ENCODE assay signal across 10 cellular contexts in the genomic region with DNA sequence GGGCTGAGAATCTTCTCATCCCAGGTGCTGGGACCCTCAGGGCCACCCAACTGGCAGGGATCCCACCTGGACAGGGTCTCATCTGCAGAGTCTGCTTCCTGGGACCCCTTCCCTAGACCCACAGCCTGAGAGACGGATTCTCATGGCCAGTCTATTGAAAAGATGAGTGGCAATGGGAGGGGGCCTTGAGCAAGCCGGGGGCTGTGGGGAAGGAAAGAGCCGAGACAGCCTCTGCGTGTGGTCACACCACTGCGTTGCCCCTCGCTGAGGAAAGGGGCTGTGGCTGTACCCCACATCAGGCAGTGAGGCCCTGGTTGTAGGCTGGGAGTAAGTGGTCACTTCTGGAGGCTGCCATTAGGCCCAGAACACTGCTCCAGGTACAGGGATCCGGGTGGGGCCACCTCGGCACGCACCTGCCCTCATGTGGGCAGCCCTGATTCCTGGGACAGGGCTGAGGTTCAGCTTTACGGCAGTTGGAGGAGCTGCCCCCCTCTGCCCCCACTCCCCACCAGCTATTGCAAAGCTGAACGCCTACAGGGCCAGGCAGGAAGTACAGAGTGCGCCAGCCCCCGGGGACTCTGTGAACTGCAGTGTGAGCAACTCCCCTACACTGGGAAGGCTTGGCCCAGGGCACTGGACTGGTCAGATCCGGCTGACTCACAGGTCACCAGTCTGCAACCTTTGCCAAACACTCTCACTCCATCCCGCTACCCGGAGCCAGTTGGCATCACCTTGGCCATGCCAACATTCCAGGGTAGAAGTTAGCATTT.
DNase-seq lines count a peak whose midpoint lies in the region; ATAC-seq and TF ChIP-seq lines count a peak whose summit lies in the region.
"Had no signal": no experiment of that assay in that cellular context is flagged by ENCODE, and none has a peak within 500 bp of the region (broad histone marks: within the 10 kb centered on the region; RNA-seq: fewer than 3 reads in every experiment).

No MANE protein-coding gene starts in this region.

- TF ChIP-seq CTCF in fibroblast of the aortic adventitia (IDR thresholded peaks at IDR 0.05; ENCODE audit: insufficient read depth, low read length) = peak; percentile 37

- H3K36me3 Mint-ChIP-seq in stimulated activated effector memory CD8-positive, alpha-beta T cell treated with anti-CD3 and anti-CD28 coated beads, Interleukin-12 subunit alpha, Interleukin-12 subunit beta, amount 100 ng/mL, for 72 hours = no peaks in the 10 kb centered on the region

- H3K4me1 Mint-ChIP-seq in stimulated activated effector memory CD8-positive, alpha-beta T cell treated with anti-CD3 and anti-CD28 coated beads, Interleukin-12 subunit alpha, Interleukin-12 subunit beta, amount 100 ng/mL, for 72 hours = no peaks in the 10 kb centered on the region

- peak overlapping the region; percentile 13 for H3K27ac Mint-ChIP-seq in stimulated activated effector memory CD8-positive, alpha-beta T cell treated with anti-CD3 and anti-CD28 coated beads, Interleukin-12 subunit alpha, Interleukin-12 subunit beta, amount 100 ng/mL, for 72 hours

- DNase-seq in ELR (ENCODE audit: low read depth) (peak; percentile 73), RPMI8226 (peak; percentile 34), fibroblast of the aortic adventitia (ENCODE audit: low read depth) (peak; percentile 60), GDM1 (lab: John Stamatoyannopoulos, UW) (no peak), HuH-7 (ENCODE audit: low spot score) (no peak)
- no peak for DNase-seq in stimulated activated effector memory CD8-positive, alpha-beta T cell treated with anti-CD3 and anti-CD28 coated beads, Interleukin-12 subunit alpha, Interleukin-12 subunit beta, amount 100 ng/mL, for 72 hours (ENCODE audit: low spot score in 2 of 2)
- DNase-seq: NCI-H446 treated with DMSO at 0.1 percent for 48 hours; stimulated activated CD4-positive, alpha-beta T cell treated with anti-CD3 and anti-CD28 coated beads, Interleukin-12 subunit alpha, Interleukin-12 subunit beta, amount 100 ng/mL, for 4 hours had no signal

- H3K9me3 Mint-ChIP-seq in stimulated activated effector memory CD8-positive, alpha-beta T cell treated with anti-CD3 and anti-CD28 coated beads, Interleukin-12 subunit alpha, Interleukin-12 subunit beta, amount 100 ng/mL, for 72 hours = no peaks in the 10 kb centered on the region

- H3K4me3 ChIP-seq in fibroblast of the aortic adventitia (ENCODE audit: low read depth, low read length) = no peak overlapping the region

- no peak for ATAC-seq in stimulated activated effector memory CD8-positive, alpha-beta T cell treated with anti-CD3 and anti-CD28 coated beads, Interleukin-12 subunit alpha, Interleukin-12 subunit beta, amount 100 ng/mL, for 72 hours
- ATAC-seq in HG03520 (IDR thresholded peaks at IDR 0.05; ENCODE audit: unreplicated experiment) (no peak), GM18502 (IDR thresholded peaks at IDR 0.05; ENCODE audit: poor library complexity, unreplicated experiment) (no peak)

- H3K4me3 Mint-ChIP-seq in stimulated activated effector memory CD8-positive, alpha-beta T cell treated with anti-CD3 and anti-CD28 coated beads, Interleukin-12 subunit alpha, Interleukin-12 subunit beta, amount 100 ng/mL, for 72 hours = no peak overlapping the region

Comparison
In these comparisons a context has a peak if more than half of its experiments do, and no peak if none do; other contexts are left out.
1. DNase-seq: peak in ELR (single experiment), RPMI8226 (single experiment) and fibroblast of the aortic adventitia (single experiment); none in stimulated activated effector memory CD8-positive, alpha-beta T cell treated with anti-CD3 and anti-CD28 coated beads, Interleukin-12 subunit alpha, Interleukin-12 subunit beta, amount 100 ng/mL, for 72 hours (0 of 2), GDM1 (single experiment) and HuH-7 (single experiment).